In genomic region chrX:24215282-24215681, GRCh38 we compare ENCODE assay signal across 20 cellular contexts.
"Had no signal": no experiment of that assay in that cellular context is flagged by ENCODE, and none has a peak within 500 bp of the region (broad histone marks: within the 10 kb centered on the region; RNA-seq: fewer than 3 reads in every experiment).

No MANE protein-coding gene starts in this region.

- H3K9ac ChIP-seq: parathyroid adenoma had no signal

- H2AFZ ChIP-seq: parathyroid adenoma had no signal

- H3K4me1 ChIP-seq: gastroesophageal sphincter, heart left ventricle, sigmoid colon, testis had no signal

- H3K9me3 ChIP-seq: gastroesophageal sphincter, heart left ventricle, sigmoid colon, testis had no signal

- ATAC-seq: activated CD4-positive, alpha-beta T cell treated with anti-CD3 and anti-CD28 coated beads for 36 hours; effector memory CD8-positive, alpha-beta T cell; gastroesophageal sphincter; heart left ventricle; naive thymus-derived CD8-positive, alpha-beta T cell; stimulated activated memory B cell treated with anti-CD40 and anti-IgM and Interleukin-4, amounts not matched to agents 10 μg/mL and 1 μg/mL and 100 μg/mL, for 72 hours had no signal

- H3K4me1 Mint-ChIP-seq: activated CD4-positive, alpha-beta memory T cell treated with anti-CD3 and anti-CD28 coated beads, Interleukin-2, amount 10 ng/mL, durations not matched to agents 7 days and 5 days had no signal

- DNase-seq: activated CD4-positive, alpha-beta memory T cell treated with anti-CD3 and anti-CD28 coated beads, Interleukin-2, amount 10 ng/mL, durations not matched to agents 7 days and 5 days; activated CD4-positive, alpha-beta T cell treated with anti-CD3 and anti-CD28 coated beads for 36 hours; activated effector memory CD4-positive, alpha-beta T cell treated with Interleukin-2 at 50 U/mL for 16 hours; activated naive CD4-positive, alpha-beta T cell treated with anti-CD3 and anti-CD28 coated beads, Interleukin-2, amount 50 U/mL, for 16 hours; activated T-cell treated with anti-CD3 and anti-CD28 coated beads, Interleukin-2, amount 50 U/mL, for 48 hours; dermis blood vessel endothelial cell; effector memory CD8-positive, alpha-beta T cell; heart left ventricle; immature natural killer cell; naive thymus-derived CD8-positive, alpha-beta T cell; sigmoid colon; stimulated activated CD4-positive, alpha-beta T cell treated with anti-CD3 and anti-CD28 coated beads, Interleukin-4, amount 100 ng/mL, for 4 hours; testis had no signal

- H3K27me3 ChIP-seq: gastroesophageal sphincter, heart left ventricle, sigmoid colon, testis had no signal

- FAIRE-seq: TTC549 had no signal

- H3K9me3 Mint-ChIP-seq: activated CD4-positive, alpha-beta memory T cell treated with anti-CD3 and anti-CD28 coated beads, Interleukin-2, amount 10 ng/mL, durations not matched to agents 7 days and 5 days; effector memory CD8-positive, alpha-beta T cell; immature natural killer cell; naive thymus-derived CD8-positive, alpha-beta T cell; stimulated activated memory B cell treated with anti-CD40 and anti-IgM and Interleukin-4, amounts not matched to agents 10 μg/mL and 1 μg/mL and 100 μg/mL, for 72 hours; T-helper 2 cell treated with Interferon-gamma antibody and Interleukin-4, amounts not matched to agents 5 μg/mL and 100 μg/mL, for 36 hours; type B pancreatic cell had no signal

- H3K27ac ChIP-seq: epithelial cell of prostate, gastroesophageal sphincter, heart left ventricle, parathyroid adenoma, sigmoid colon, testis had no signal

- H3K4me3 ChIP-seq: gastroesophageal sphincter, heart left ventricle, sigmoid colon, testis had no signal

- H3K27me3 Mint-ChIP-seq: activated CD4-positive, alpha-beta memory T cell treated with anti-CD3 and anti-CD28 coated beads, Interleukin-2, amount 10 ng/mL, durations not matched to agents 7 days and 5 days; activated CD4-positive, alpha-beta T cell treated with anti-CD3 and anti-CD28 coated beads for 36 hours; effector memory CD8-positive, alpha-beta T cell; naive thymus-derived CD8-positive, alpha-beta T cell; stimulated activated memory B cell treated with anti-CD40 and anti-IgM and Interleukin-4, amounts not matched to agents 10 μg/mL and 1 μg/mL and 100 μg/mL, for 72 hours; type B pancreatic cell had no signal

- H3K27ac Mint-ChIP-seq: activated CD4-positive, alpha-beta memory T cell treated with anti-CD3 and anti-CD28 coated beads, Interleukin-2, amount 10 ng/mL, durations not matched to agents 7 days and 5 days; activated CD4-positive, alpha-beta T cell treated with anti-CD3 and anti-CD28 coated beads for 36 hours; stimulated activated memory B cell treated with anti-CD40 and anti-IgM and Interleukin-4, amounts not matched to agents 10 μg/mL and 1 μg/mL and 100 μg/mL, for 72 hours; T-helper 2 cell treated with Interferon-gamma antibody and Interleukin-4, amounts not matched to agents 5 μg/mL and 100 μg/mL, for 36 hours; type B pancreatic cell had no signal

- H3K4me3 Mint-ChIP-seq: activated CD4-positive, alpha-beta memory T cell treated with anti-CD3 and anti-CD28 coated beads, Interleukin-2, amount 10 ng/mL, durations not matched to agents 7 days and 5 days; activated CD4-positive, alpha-beta T cell treated with anti-CD3 and anti-CD28 coated beads for 36 hours; effector memory CD8-positive, alpha-beta T cell; immature natural killer cell; naive thymus-derived CD8-positive, alpha-beta T cell; stimulated activated memory B cell treated with anti-CD40 and anti-IgM and Interleukin-4, amounts not matched to agents 10 μg/mL and 1 μg/mL and 100 μg/mL, for 72 hours; T-helper 2 cell treated with Interferon-gamma antibody and Interleukin-4, amounts not matched to agents 5 μg/mL and 100 μg/mL, for 36 hours; type B pancreatic cell had no signal
